Comparison of ENCODE assay signal across 12 cellular contexts in genomic region chrX:109362101-109362500, GRCh38.
DNase-seq lines count a peak whose midpoint lies in the region; ATAC-seq, FAIRE-seq and TF ChIP-seq lines count a peak whose summit lies in the region.
"Had no signal": no experiment of that assay in that cellular context is flagged by ENCODE, and none has a peak within 500 bp of the region (broad histone marks: within the 10 kb centered on the region; RNA-seq: fewer than 3 reads in every experiment).

No MANE protein-coding gene starts in this region.

- in situ Hi-C loops in K562 (cut with MboI), result no loop called here

- no peaks in the 10 kb centered on the region for H3K79me2 ChIP-seq in K562 (ENCODE audit: control insufficient read depth, insufficient read depth, low read length)

- H3K4me3 ChIP-seq in K562, result no peak overlapping the region
- H3K4me3 ChIP-seq in vagina, result no peak overlapping the region
- H3K4me3 ChIP-seq: GM23248 had no signal

- H3K27me3 Mint-ChIP-seq in activated T-helper 2 cell treated with anti-CD3 and anti-CD28 coated beads, Interferon-gamma antibody, Interleukin-2, Interleukin-4, amounts not matched to agents 10 μg/mL and 5 μg/mL and 100 μg/mL, durations not matched to agents 14 hours and 24 hours and 36 hours (ENCODE audit: low read depth), result no peaks in the 10 kb centered on the region
- H3K27me3 Mint-ChIP-seq: CD4-positive, CD25-positive, alpha-beta regulatory T cell had no signal

- H3K9me3 Mint-ChIP-seq in activated T-helper 2 cell treated with anti-CD3 and anti-CD28 coated beads, Interferon-gamma antibody, Interleukin-2, Interleukin-4, amounts not matched to agents 10 μg/mL and 5 μg/mL and 100 μg/mL, durations not matched to agents 14 hours and 24 hours and 36 hours, result no peaks in the 10 kb centered on the region

- no peak for TF ChIP-seq POLR2A in K562 (conservative IDR thresholded peaks at IDR 0.05)
- TF ChIP-seq POLR2A in vagina (IDR thresholded peaks at IDR 0.05), result no peak

- no peaks in the 10 kb centered on the region for H3K36me3 Mint-ChIP-seq in activated T-helper 2 cell treated with anti-CD3 and anti-CD28 coated beads, Interferon-gamma antibody, Interleukin-2, Interleukin-4, amounts not matched to agents 10 μg/mL and 5 μg/mL and 100 μg/mL, durations not matched to agents 14 hours and 24 hours and 36 hours (ENCODE audit: low read depth)
- H3K36me3 Mint-ChIP-seq: CD4-positive, CD25-positive, alpha-beta regulatory T cell had no signal

- H3K4me3 Mint-ChIP-seq in activated T-helper 2 cell treated with anti-CD3 and anti-CD28 coated beads, Interferon-gamma antibody, Interleukin-2, Interleukin-4, amounts not matched to agents 10 μg/mL and 5 μg/mL and 100 μg/mL, durations not matched to agents 14 hours and 24 hours and 36 hours (ENCODE audit: low read depth), result no peak overlapping the region
- H3K4me3 Mint-ChIP-seq: CD4-positive, CD25-positive, alpha-beta regulatory T cell had no signal

- no peaks in the 10 kb centered on the region for H4K20me1 ChIP-seq in K562 (replicated peaks; ENCODE audit: control insufficient read depth, insufficient read depth, low read length)

- no peaks in the 10 kb centered on the region for H3K4me1 Mint-ChIP-seq in activated T-helper 2 cell treated with anti-CD3 and anti-CD28 coated beads, Interferon-gamma antibody, Interleukin-2, Interleukin-4, amounts not matched to agents 10 μg/mL and 5 μg/mL and 100 μg/mL, durations not matched to agents 14 hours and 24 hours and 36 hours (ENCODE audit: low read depth)
- H3K4me1 Mint-ChIP-seq: CD4-positive, CD25-positive, alpha-beta regulatory T cell had no signal

- H3K9me3 ChIP-seq in K562 (replicated peaks; ENCODE audit: control insufficient read depth, insufficient read depth, low read depth, low read length), result no peaks in the 10 kb centered on the region
- H3K9me3 ChIP-seq in vagina, result no peaks in the 10 kb centered on the region

- no peaks in the 10 kb centered on the region for H3K4me1 ChIP-seq in K562 (replicated peaks in 1 of 2; ENCODE audit: control insufficient read depth in 2 of 2, insufficient read depth in 2 of 2, low read length in 2 of 2)
- no peaks in the 10 kb centered on the region for H3K4me1 ChIP-seq in vagina

- no peak overlapping the region for H3K4me2 ChIP-seq in K562 (ENCODE audit: insufficient read depth, low read length)

- H3K27ac ChIP-seq in K562 (ENCODE audit: extremely low read depth, low read depth, low read length) (no peak overlapping the region), vagina (no peak overlapping the region)
- H3K27ac ChIP-seq: 22Rv1, GM23248 had no signal

- ATAC-seq in K562, result no peak

- no TSS peak for BruUV-seq in K562 (replicated peaks; lab: Mats Ljungman, UMichigan)

- no peak overlapping the region for H2AFZ ChIP-seq in K562 (ENCODE audit: low read depth, low read length)
- H2AFZ ChIP-seq: GM23248 had no signal

- CTCF ChIA-PET in K562 (lab: Yijun Ruan, JAX; ENCODE audit: low intra/inter-chr PET ratio), result no interaction called here

- no peaks in the 10 kb centered on the region for H3K9me1 ChIP-seq in K562 (ENCODE audit: control insufficient read depth, insufficient read depth, low read length)

- no peaks in the 10 kb centered on the region for H3K36me3 ChIP-seq in K562 (ENCODE audit: control insufficient read depth, insufficient read depth, low read length)
- H3K36me3 ChIP-seq in vagina, result no peaks in the 10 kb centered on the region

- WGBS in K562 (ENCODE audit: insufficient coverage, low coverage, missing lambda C conversion rate), result 0% methylated on average over 4 of the region's 4 CpGs

- no peak for TF ChIP-seq CTCF in K562 (IDR thresholded peaks at IDR 0.05 in 2 of 3, conservative IDR thresholded peaks at IDR 0.05 in 1 of 3; ENCODE audit: insufficient read depth in 2 of 3, low read depth in 1 of 3, low read length in 3 of 3)
- TF ChIP-seq CTCF in vagina (IDR thresholded peaks at IDR 0.05), result no peak

- DNase-seq in NOMO-1 (lab: John Stamatoyannopoulos, UW; ENCODE audit: unreplicated experiment in 2 of 2), result peak; percentile 14 to 79
- DNase-seq in NOMO-1 treated with dmso at 0.1 percent for 144 hours (lab: John Stamatoyannopoulos, UW; ENCODE audit: unreplicated experiment), result no peak
- peak; percentile 75 for DNase-seq in NOMO-1 treated with DMSO at 0.1 percent for 48 hours (lab: John Stamatoyannopoulos, UW; ENCODE audit: unreplicated experiment)
- DNase-seq in K562 (ENCODE audit: extremely low read depth in 1 of 4, low spot score in 3 of 4), result no peak
- no peak for DNase-seq in SKM-1 treated with dmso at 0.1 percent for 144 hours (lab: John Stamatoyannopoulos, UW; ENCODE audit: unreplicated experiment)
- DNase-seq in vagina (ENCODE audit: extremely low spot score in 2 of 2), result no peak
- DNase-seq in amygdala (lab: John Stamatoyannopoulos, UW), result no peak
- no peak for DNase-seq in activated T-helper 2 cell treated with anti-CD3 and anti-CD28 coated beads, Interferon-gamma antibody, Interleukin-2, Interleukin-4, amounts not matched to agents 10 μg/mL and 5 μg/mL and 100 μg/mL, durations not matched to agents 14 hours and 24 hours and 36 hours (ENCODE audit: low spot score)
- DNase-seq: CD4-positive, CD25-positive, alpha-beta regulatory T cell; GM23248 had no signal

- TF ChIP-seq EP300 in K562 (IDR thresholded peaks at IDR 0.05; ENCODE audit: low read length), result no peak

- no peak for TF ChIP-seq RAD21 in K562 (CRISPR knock-in tag; conservative IDR thresholded peaks at IDR 0.05 in 1 of 2, IDR thresholded peaks at IDR 0.05 in 1 of 2)

- POLR2A ChIA-PET in K562 (lab: Yijun Ruan, JAX), result no interaction called here

- no peak for FAIRE-seq in K562 (lab: Jason Lieb, UNC)
- FAIRE-seq: H54 had no signal

- H3K27ac Mint-ChIP-seq in activated T-helper 2 cell treated with anti-CD3 and anti-CD28 coated beads, Interferon-gamma antibody, Interleukin-2, Interleukin-4, amounts not matched to agents 10 μg/mL and 5 μg/mL and 100 μg/mL, durations not matched to agents 14 hours and 24 hours and 36 hours, result no peak overlapping the region
- H3K27ac Mint-ChIP-seq: CD4-positive, CD25-positive, alpha-beta regulatory T cell had no signal

- no peaks in the 10 kb centered on the region for H3K27me3 ChIP-seq in K562 (ENCODE audit: control insufficient read depth in 2 of 2, insufficient read depth in 2 of 2, low read length in 2 of 2)
- H3K27me3 ChIP-seq in vagina, result no peaks in the 10 kb centered on the region

- H3K9ac ChIP-seq in K562 (ENCODE audit: insufficient read depth in 1 of 2, low read depth in 2 of 2, low read length in 2 of 2), result no peak overlapping the region
- H3K9ac ChIP-seq: GM23248 had no signal

- intact Hi-C loops in K562 (cut with micrococcal nuclease) (no loop called here), vagina (cut with DNase I) (no loop called here)
- intact Hi-C loops in activated T-helper 2 cell treated with anti-CD3 and anti-CD28 coated beads, Interferon-gamma antibody, Interleukin-2, Interleukin-4, amounts not matched to agents 10 μg/mL and 5 μg/mL and 100 μg/mL, durations not matched to agents 14 hours and 24 hours and 36 hours (cut with micrococcal nuclease), result no loop called here

TF ChIP-seq in K562, 482 proteins besides CTCF, POLR2A, EP300 and RAD21:
- 0 out of 2 replicates have a peak, but pooled peaks have one; percentile 27 for TF ChIP-seq FOSL1 (tag; conservative IDR thresholded peaks at IDR 0.05)
- no peak for TF ChIP-seq HNRNPK (IDR thresholded peaks at IDR 0.05; ENCODE audit: low read depth, low read length, poor library complexity, severe bottlenecking)

Comparison
In these comparisons a context has a peak if more than half of its experiments do, and no peak if none do; other contexts are left out.
1. DNase-seq: peak in NOMO-1 (2 of 2) and NOMO-1 treated with DMSO at 0.1 percent for 48 hours (single experiment); none in NOMO-1 treated with dmso at 0.1 percent for 144 hours (single experiment), K562 (0 of 4), SKM-1 treated with dmso at 0.1 percent for 144 hours (single experiment), vagina (0 of 2), amygdala (0 of 56) and activated T-helper 2 cell treated with anti-CD3 and anti-CD28 coated beads, Interferon-gamma antibody, Interleukin-2, Interleukin-4, amounts not matched to agents 10 μg/mL and 5 μg/mL and 100 μg/mL, durations not matched to agents 14 hours and 24 hours and 36 hours (single experiment).